ENCODE assay signal across 8 cellular contexts in the genomic region with DNA sequence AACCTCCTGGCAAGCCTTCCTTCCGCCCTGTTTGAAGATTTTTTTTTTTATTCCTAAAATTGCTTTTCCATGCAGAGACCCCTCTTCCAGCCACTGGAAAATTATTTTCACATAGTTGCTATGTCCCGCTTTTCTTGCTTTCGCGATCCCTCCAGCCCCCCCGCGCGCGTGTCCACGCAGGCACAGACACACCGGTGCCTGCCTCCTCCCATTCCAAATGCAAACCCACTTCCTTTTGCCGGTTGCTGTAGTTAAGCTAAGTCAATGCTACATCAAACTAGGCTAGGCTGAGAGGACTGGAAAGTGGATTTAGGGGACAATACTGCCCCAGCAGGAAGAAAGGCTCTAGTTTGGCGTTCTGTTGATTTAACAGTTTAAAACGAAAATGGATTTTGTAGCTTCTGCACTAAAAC.
DNase-seq lines count a peak whose midpoint lies in the region; ATAC-seq and TF ChIP-seq lines count a peak whose summit lies in the region.

No MANE protein-coding gene starts in this region.

- H3K27ac ChIP-seq in Peyer's patch = peak overlapping the region in 2 of 4 donors; percentile 72 to 74
- H3K27ac ChIP-seq in dorsolateral prefrontal cortex = peak overlapping the region in 54 of 59 donors; percentile 11 to 86 (median 77)
- peak overlapping the region; percentile 2 for H3K27ac ChIP-seq in upper lobe of right lung

- no peak for DNase-seq in AG09309 (ENCODE audit: low read depth)
- DNase-seq in H4 (ENCODE audit: low spot score) = peak; percentile 70
- no peak for DNase-seq in Peyer's patch
- DNase-seq in dorsolateral prefrontal cortex = peak; percentile 26 to 68 (median 52)
- peak; percentile 9 to 35 for DNase-seq in lung microvascular endothelial cell (ENCODE audit: low read depth in 2 of 2)
- DNase-seq in upper lobe of right lung = no peak
- DNase-seq in NK-92 (lab: John Stamatoyannopoulos, UW; ENCODE audit: unreplicated experiment) = no peak

- intact Hi-C loops in dorsolateral prefrontal cortex (cut with DNase I) (loop anchor here (2.0 to 10.0 kb wide), 2 partner anchors 111 to 369 kb away; partner anchors contain the start of gene DHX15 (in 1 of the 2)), upper lobe of right lung (cut with DNase I) (no loop called here)

- H3K4me1 ChIP-seq in Peyer's patch = peaks cover 0 to 39% (median 24%) of the 10 kb centered on the region in 4 donors
- peaks cover 18% of the 10 kb centered on the region for H3K4me1 ChIP-seq in upper lobe of right lung

- no peak for TF ChIP-seq CTCF in AG09309 (IDR thresholded peaks at IDR 0.05; ENCODE audit: control insufficient read depth, insufficient read depth, low read depth, low read length, missing control alignments)
- TF ChIP-seq CTCF in Peyer's patch (IDR thresholded peaks at IDR 0.05) = no peak
- peak in 18 of 56 donors; percentile 1 to 38 (median 8) for TF ChIP-seq CTCF in dorsolateral prefrontal cortex (IDR thresholded peaks at IDR 0.05 in 54 of 56, conservative IDR thresholded peaks at IDR 0.05 in 2 of 56; ENCODE audit: low read depth in 1 of 56, partially characterized antibody in 56 of 56)
- TF ChIP-seq CTCF in upper lobe of right lung (IDR thresholded peaks at IDR 0.05) = no peak

- TF ChIP-seq POLR2A in Peyer's patch (IDR thresholded peaks at IDR 0.05) = no peak

- H3K27me3 ChIP-seq in Peyer's patch = peaks cover 0 to 5% of the 10 kb centered on the region in 2 donors
- peaks cover 0 to 7% (median 0%) of the 10 kb centered on the region in 45 donors for H3K27me3 ChIP-seq in dorsolateral prefrontal cortex
- peaks cover 33% of the 10 kb centered on the region for H3K27me3 ChIP-seq in upper lobe of right lung

- ATAC-seq in upper lobe of right lung (no peak), HG02763 (IDR thresholded peaks at IDR 0.05; ENCODE audit: unreplicated experiment) (no peak)

- H3K9me3 ChIP-seq in Peyer's patch = no peaks in the 10 kb centered on the region
- H3K9me3 ChIP-seq in upper lobe of right lung = no peaks in the 10 kb centered on the region

- H3K4me3 ChIP-seq in AG09309 (ENCODE audit: control insufficient read depth, low read depth, low read length) (peak overlapping the region; percentile 67), Peyer's patch (peak overlapping the region; percentile 27 to 67 (median 58)), dorsolateral prefrontal cortex (peak overlapping the region; percentile 51 to 86 (median 71)), upper lobe of right lung (peak overlapping the region; percentile 65)

- H3K36me3 ChIP-seq in Peyer's patch (no peaks in the 10 kb centered on the region), upper lobe of right lung (no peaks in the 10 kb centered on the region)

Comparison
In these comparisons a context has a peak if more than half of its experiments do, and no peak if none do; other contexts are left out.
1. DNase-seq: peak in H4 (single experiment), dorsolateral prefrontal cortex (10 of 10) and lung microvascular endothelial cell (2 of 2); none in AG09309 (single experiment), Peyer's patch (0 of 3), upper lobe of right lung (single experiment) and NK-92 (single experiment).
2. Peak in every context shown above with its lines, with median percentiles within 50 percentile points of each other: H3K4me3 ChIP-seq.